In genomic region chr2:121205321-121205942, GRCh38 we compare ENCODE assay signal across 19 cellular contexts.
DNase-seq lines count a peak whose midpoint lies in the region; ATAC-seq and TF ChIP-seq lines count a peak whose summit lies in the region.
"Had no signal": no experiment of that assay in that cellular context is flagged by ENCODE, and none has a peak within 500 bp of the region (broad histone marks: within the 10 kb centered on the region; RNA-seq: fewer than 3 reads in every experiment).

No MANE protein-coding gene starts in this region.

- no peak overlapping the region for H3K27ac Mint-ChIP-seq in stimulated activated effector memory CD8-positive, alpha-beta T cell treated with anti-CD3 and anti-CD28 coated beads, Interleukin-12 subunit alpha, Interleukin-12 subunit beta, amount 100 ng/mL, for 72 hours
- H3K27ac Mint-ChIP-seq: memory B cell; stimulated activated naive B cell treated with anti-CD40 and anti-IgM and Interleukin-4, amounts not matched to agents 10 μg/mL and 1 μg/mL and 100 μg/mL, for 72 hours had no signal

- no peaks in the 10 kb centered on the region for H3K79me2 ChIP-seq in Karpas-422 (ENCODE audit: low read length)

- no peaks in the 10 kb centered on the region for H3K4me1 Mint-ChIP-seq in stimulated activated effector memory CD8-positive, alpha-beta T cell treated with anti-CD3 and anti-CD28 coated beads, Interleukin-12 subunit alpha, Interleukin-12 subunit beta, amount 100 ng/mL, for 72 hours
- H3K4me1 Mint-ChIP-seq: central memory CD8-positive, alpha-beta T cell; memory B cell; stimulated activated naive B cell treated with anti-CD40 and anti-IgM and Interleukin-4, amounts not matched to agents 10 μg/mL and 1 μg/mL and 100 μg/mL, for 72 hours had no signal

- no peak overlapping the region for H3K4me2 ChIP-seq in Karpas-422 (ENCODE audit: low read depth, low read length, poor library complexity, severe bottlenecking)
- H3K4me2 ChIP-seq: BLaER1 had no signal

- ATAC-seq in GM19023 (IDR thresholded peaks at IDR 0.05; ENCODE audit: unreplicated experiment), result no peak
- ATAC-seq in stimulated activated effector memory CD8-positive, alpha-beta T cell treated with anti-CD3 and anti-CD28 coated beads, Interleukin-12 subunit alpha, Interleukin-12 subunit beta, amount 100 ng/mL, for 72 hours, result no peak
- ATAC-seq: stimulated activated naive B cell treated with anti-CD40 and anti-IgM and Interleukin-4, amounts not matched to agents 10 μg/mL and 1 μg/mL and 100 μg/mL, for 72 hours had no signal

- DNase-seq in AG10803 (ENCODE audit: low read depth) (peak; percentile 10), H4 (ENCODE audit: low spot score) (peak; percentile 81), astrocyte of the spinal cord (ENCODE audit: low read depth, low spot score) (peak; percentile 21), midbrain (lab: John Stamatoyannopoulos, UW) (peak; percentile 12), Karpas-422 (no peak), NCI-H128 (lab: John Stamatoyannopoulos, UW; ENCODE audit: unreplicated experiment) (no peak)
- DNase-seq in stimulated activated effector memory CD8-positive, alpha-beta T cell treated with anti-CD3 and anti-CD28 coated beads, Interleukin-12 subunit alpha, Interleukin-12 subunit beta, amount 100 ng/mL, for 72 hours (ENCODE audit: low spot score in 2 of 2), result no peak
- DNase-seq: activated CD8-positive, alpha-beta memory T cell treated with anti-CD3 and anti-CD28 coated beads for 24 hours; activated gamma-delta T cell; GDM1; HCEC 1CT; NCI-H1105 treated with DMSO at 0.1 percent for 48 hours; NCI-H526; stimulated activated CD4-positive, alpha-beta T cell treated with anti-CD3 and anti-CD28 coated beads, Interleukin-1b, Interleukin-23, amount 100 ng/mL, for 48 hours; stimulated activated naive B cell treated with anti-CD40 and anti-IgM and Interleukin-4, amounts not matched to agents 10 μg/mL and 1 μg/mL and 100 μg/mL, for 72 hours had no signal

- in situ Hi-C loops in astrocyte of the spinal cord (cut with HindIII; ENCODE audit: low sequenced_read_pairs), result no loop called here

- H3K27me3 ChIP-seq in Karpas-422 (ENCODE audit: low read length), result no peaks in the 10 kb centered on the region
- H3K27me3 ChIP-seq: BLaER1 had no signal

- H4K20me1 ChIP-seq in Karpas-422 (ENCODE audit: insufficient read depth, low read depth, low read length), result no peaks in the 10 kb centered on the region
- H4K20me1 ChIP-seq: BLaER1 had no signal

- H3K9me3 Mint-ChIP-seq in stimulated activated effector memory CD8-positive, alpha-beta T cell treated with anti-CD3 and anti-CD28 coated beads, Interleukin-12 subunit alpha, Interleukin-12 subunit beta, amount 100 ng/mL, for 72 hours, result no peaks in the 10 kb centered on the region
- H3K9me3 Mint-ChIP-seq: central memory CD8-positive, alpha-beta T cell; memory B cell; stimulated activated naive B cell treated with anti-CD40 and anti-IgM and Interleukin-4, amounts not matched to agents 10 μg/mL and 1 μg/mL and 100 μg/mL, for 72 hours had no signal

- H3K36me3 ChIP-seq in Karpas-422 (ENCODE audit: insufficient read depth, low read length), result no peaks in the 10 kb centered on the region
- H3K36me3 ChIP-seq: BLaER1 had no signal

- no peaks in the 10 kb centered on the region for H3K9me2 ChIP-seq in Karpas-422 (replicated peaks; ENCODE audit: insufficient read depth, low read length)

- no peak overlapping the region for H3K27ac ChIP-seq in Karpas-422 (ENCODE audit: low read length)
- H3K27ac ChIP-seq: BLaER1 had no signal

- H2AFZ ChIP-seq in Karpas-422 (ENCODE audit: low read length), result no peak overlapping the region

- H3K9ac ChIP-seq in Karpas-422 (ENCODE audit: low read length), result no peak overlapping the region
- H3K9ac ChIP-seq: BLaER1 had no signal

- H3K4me1 ChIP-seq in Karpas-422 (ENCODE audit: low read length), result no peaks in the 10 kb centered on the region
- H3K4me1 ChIP-seq: BLaER1 had no signal

- H3K9me3 ChIP-seq in Karpas-422 (ENCODE audit: low read length), result no peaks in the 10 kb centered on the region
- H3K9me3 ChIP-seq: BLaER1 had no signal

- H3K4me3 Mint-ChIP-seq in stimulated activated effector memory CD8-positive, alpha-beta T cell treated with anti-CD3 and anti-CD28 coated beads, Interleukin-12 subunit alpha, Interleukin-12 subunit beta, amount 100 ng/mL, for 72 hours, result no peak overlapping the region
- H3K4me3 Mint-ChIP-seq: central memory CD8-positive, alpha-beta T cell; memory B cell; stimulated activated naive B cell treated with anti-CD40 and anti-IgM and Interleukin-4, amounts not matched to agents 10 μg/mL and 1 μg/mL and 100 μg/mL, for 72 hours had no signal

- H3K36me3 Mint-ChIP-seq in stimulated activated effector memory CD8-positive, alpha-beta T cell treated with anti-CD3 and anti-CD28 coated beads, Interleukin-12 subunit alpha, Interleukin-12 subunit beta, amount 100 ng/mL, for 72 hours, result no peaks in the 10 kb centered on the region
- H3K36me3 Mint-ChIP-seq: memory B cell; stimulated activated naive B cell treated with anti-CD40 and anti-IgM and Interleukin-4, amounts not matched to agents 10 μg/mL and 1 μg/mL and 100 μg/mL, for 72 hours had no signal

- no peak overlapping the region for H3K4me3 ChIP-seq in AG10803 (ENCODE audit: low read length)
- H3K4me3 ChIP-seq in astrocyte of the spinal cord (ENCODE audit: low read depth, low read length), result no peak overlapping the region
- H3K4me3 ChIP-seq in Karpas-422 (ENCODE audit: low read length), result no peak overlapping the region
- H3K4me3 ChIP-seq: BLaER1 had no signal

- TF ChIP-seq CTCF in AG10803 (conservative IDR thresholded peaks at IDR 0.05; ENCODE audit: low read length), result no peak
- TF ChIP-seq CTCF in astrocyte of the spinal cord (IDR thresholded peaks at IDR 0.05; ENCODE audit: low read depth, low read length), result no peak

Comparison
In these comparisons a context has a peak if more than half of its experiments do, and no peak if none do; other contexts are left out.
1. DNase-seq: peak in AG10803 (single experiment), H4 (single experiment), astrocyte of the spinal cord (single experiment) and midbrain (single experiment); none in Karpas-422 (single experiment), stimulated activated effector memory CD8-positive, alpha-beta T cell treated with anti-CD3 and anti-CD28 coated beads, Interleukin-12 subunit alpha, Interleukin-12 subunit beta, amount 100 ng/mL, for 72 hours (0 of 2) and NCI-H128 (single experiment).